Comparison of ENCODE assay signal across 16 cellular contexts in genomic region chr10:132972986-132973902, GRCh38. TPM values are rescaled to one million over a fixed set of nuclear protein-coding genes. Genes with fewer than 3 reads are reported as not detected.
DNase-seq lines count a peak whose midpoint lies in the region; ATAC-seq and TF ChIP-seq lines count a peak whose summit lies in the region.
"Had no signal": no experiment of that assay in that cellular context is flagged by ENCODE, and none has a peak within 500 bp of the region (broad histone marks: within the 10 kb centered on the region; RNA-seq: fewer than 3 reads in every experiment).

No MANE protein-coding gene starts in this region.

- in situ Hi-C loops in Panc1 (cut with HindIII; ENCODE audit: low pct_unique_long_range_greater_than_20kb, low sequenced_read_pairs), result no loop called here

- no peak overlapping the region for H3K27ac Mint-ChIP-seq in activated naive CD4-positive, alpha-beta T cell treated with anti-CD3 and anti-CD28 coated beads, Interleukin-2, amount 10 ng/mL, durations not matched to agents 7 days and 5 days
- H3K27ac Mint-ChIP-seq in stimulated activated effector memory CD8-positive, alpha-beta T cell treated with anti-CD3 and anti-CD28 coated beads, Interleukin-12 subunit alpha, Interleukin-12 subunit beta, amount 100 ng/mL, for 72 hours, result no peak overlapping the region
- H3K27ac Mint-ChIP-seq in activated CD8-positive, alpha-beta T cell treated with anti-CD3 and anti-CD28 coated beads, Interleukin-2, amount 10 ng/mL, durations not matched to agents 7 days and 5 days, result no peak overlapping the region

- no peaks in the 10 kb centered on the region for H3K4me1 Mint-ChIP-seq in activated naive CD4-positive, alpha-beta T cell treated with anti-CD3 and anti-CD28 coated beads, Interleukin-2, amount 10 ng/mL, durations not matched to agents 7 days and 5 days
- H3K4me1 Mint-ChIP-seq in stimulated activated effector memory CD8-positive, alpha-beta T cell treated with anti-CD3 and anti-CD28 coated beads, Interleukin-12 subunit alpha, Interleukin-12 subunit beta, amount 100 ng/mL, for 72 hours, result no peaks in the 10 kb centered on the region
- no peaks in the 10 kb centered on the region for H3K4me1 Mint-ChIP-seq in activated CD8-positive, alpha-beta T cell treated with anti-CD3 and anti-CD28 coated beads, Interleukin-2, amount 10 ng/mL, durations not matched to agents 7 days and 5 days (ENCODE audit: low read depth)

- H3K4me3 Mint-ChIP-seq in activated naive CD4-positive, alpha-beta T cell treated with anti-CD3 and anti-CD28 coated beads, Interleukin-2, amount 10 ng/mL, durations not matched to agents 7 days and 5 days, result no peak overlapping the region
- no peak overlapping the region for H3K4me3 Mint-ChIP-seq in stimulated activated effector memory CD8-positive, alpha-beta T cell treated with anti-CD3 and anti-CD28 coated beads, Interleukin-12 subunit alpha, Interleukin-12 subunit beta, amount 100 ng/mL, for 72 hours
- no peak overlapping the region for H3K4me3 Mint-ChIP-seq in activated CD8-positive, alpha-beta T cell treated with anti-CD3 and anti-CD28 coated beads, Interleukin-2, amount 10 ng/mL, durations not matched to agents 7 days and 5 days
- H3K4me3 Mint-ChIP-seq: H9 had no signal

- POLR2A ChIA-PET in Panc1 (lab: Charles Lee), result no interaction called here
- POLR2A ChIA-PET in activated CD8-positive, alpha-beta T cell treated with anti-CD3 and anti-CD28 coated beads, Interleukin-2, amount 10 ng/mL, durations not matched to agents 7 days and 5 days (lab: Charles Lee), result no interaction called here

- H3K4me3 ChIP-seq in Panc1 (ENCODE audit: low read depth in 2 of 2, low read length in 2 of 2) (no peak overlapping the region), WERI-Rb-1 (ENCODE audit: low read depth, low read length) (no peak overlapping the region)

- H3K9me3 ChIP-seq in Panc1 (ENCODE audit: control insufficient read depth, insufficient read depth, low read depth, low read length), result peaks cover 9% of the 10 kb centered on the region; the same call in 1 of the 2 replicates
- H3K9me3 ChIP-seq in WERI-Rb-1 (ENCODE audit: severe bottlenecking), result no peaks in the 10 kb centered on the region

- BruUV-seq in Panc1 (replicated peaks; lab: Mats Ljungman, UMichigan), result no TSS peak

- DNase-seq in activated naive CD4-positive, alpha-beta T cell treated with anti-CD3 and anti-CD28 coated beads, Interleukin-2, amount 10 ng/mL, durations not matched to agents 7 days and 5 days, result peak; percentile 11
- no peak for DNase-seq in activated naive CD4-positive, alpha-beta T cell treated with Interleukin-2 at 50 U/mL for 16 hours
- no peak for DNase-seq in Panc1 (ENCODE audit: low read depth, low spot score)
- peak; percentile 81 for DNase-seq in mesenteric fat pad (ENCODE audit: low spot score)
- DNase-seq in stimulated activated effector memory CD8-positive, alpha-beta T cell treated with anti-CD3 and anti-CD28 coated beads, Interleukin-12 subunit alpha, Interleukin-12 subunit beta, amount 100 ng/mL, for 72 hours (ENCODE audit: low spot score in 2 of 2), result no peak
- DNase-seq in ureter (ENCODE audit: low spot score), result no peak
- no peak for DNase-seq in activated CD8-positive, alpha-beta T cell treated with anti-CD3 and anti-CD28 coated beads, Interleukin-2, amount 10 ng/mL, durations not matched to agents 7 days and 5 days
- DNase-seq in WERI-Rb-1, result no peak
- DNase-seq: EL, H9, Kasumi-1, MV-4-11, NCI-H1417 treated with DMSO at 0.1 percent for 48 hours, NCI-H2029, NCI-H510A treated with DMSO at 0.1 percent for 48 hours had no signal

- CTCF ChIA-PET in activated naive CD4-positive, alpha-beta T cell treated with anti-CD3 and anti-CD28 coated beads, Interleukin-2, amount 10 ng/mL, durations not matched to agents 7 days and 5 days (lab: Charles Lee), result no interaction called here
- CTCF ChIA-PET in Panc1 (lab: Charles Lee), result no interaction called here
- CTCF ChIA-PET in activated CD8-positive, alpha-beta T cell treated with anti-CD3 and anti-CD28 coated beads, Interleukin-2, amount 10 ng/mL, durations not matched to agents 7 days and 5 days (lab: Charles Lee), result no interaction called here

- TF ChIP-seq CTCF in Panc1 (IDR thresholded peaks at IDR 0.05) (no peak), WERI-Rb-1 (IDR thresholded peaks at IDR 0.05; ENCODE audit: low read depth, low read length) (no peak)

- H3K9me3 Mint-ChIP-seq in activated naive CD4-positive, alpha-beta T cell treated with anti-CD3 and anti-CD28 coated beads, Interleukin-2, amount 10 ng/mL, durations not matched to agents 7 days and 5 days, result no peaks in the 10 kb centered on the region
- no peaks in the 10 kb centered on the region for H3K9me3 Mint-ChIP-seq in stimulated activated effector memory CD8-positive, alpha-beta T cell treated with anti-CD3 and anti-CD28 coated beads, Interleukin-12 subunit alpha, Interleukin-12 subunit beta, amount 100 ng/mL, for 72 hours
- H3K9me3 Mint-ChIP-seq in activated CD8-positive, alpha-beta T cell treated with anti-CD3 and anti-CD28 coated beads, Interleukin-2, amount 10 ng/mL, durations not matched to agents 7 days and 5 days (ENCODE audit: insufficient read depth), result no peaks in the 10 kb centered on the region

- 0 out of 2 replicates have a peak, but pooled peaks have one; percentile 31 for ATAC-seq in Panc1
- peak; percentile 9 for ATAC-seq in stimulated activated effector memory CD8-positive, alpha-beta T cell treated with anti-CD3 and anti-CD28 coated beads, Interleukin-12 subunit alpha, Interleukin-12 subunit beta, amount 100 ng/mL, for 72 hours
- no peak for ATAC-seq in activated CD8-positive, alpha-beta T cell treated with anti-CD3 and anti-CD28 coated beads, Interleukin-2, amount 10 ng/mL, durations not matched to agents 7 days and 5 days

- H3K27ac ChIP-seq in Panc1 (ENCODE audit: low read length) (no peak overlapping the region), WERI-Rb-1 (no peak overlapping the region)
- H3K27ac ChIP-seq: C4-2B had no signal

- peaks cover 5% of the 10 kb centered on the region; the same call in 1 of the 2 replicates for H3K4me1 ChIP-seq in Panc1 (ENCODE audit: control insufficient read depth, insufficient read depth, low read length)

- intact Hi-C loops in Panc1 (cut with micrococcal nuclease; ENCODE audit: unreplicated experiment), result no loop called here

- H3K27me3 Mint-ChIP-seq in activated naive CD4-positive, alpha-beta T cell treated with anti-CD3 and anti-CD28 coated beads, Interleukin-2, amount 10 ng/mL, durations not matched to agents 7 days and 5 days, result peaks cover 26% of the 10 kb centered on the region
- H3K27me3 Mint-ChIP-seq in activated CD8-positive, alpha-beta T cell treated with anti-CD3 and anti-CD28 coated beads, Interleukin-2, amount 10 ng/mL, durations not matched to agents 7 days and 5 days (ENCODE audit: low read depth), result peaks cover 2% of the 10 kb centered on the region

- H3K36me3 ChIP-seq in Panc1 (ENCODE audit: control insufficient read depth, insufficient read depth, low read length) (no peaks in the 10 kb centered on the region), WERI-Rb-1 (no peaks in the 10 kb centered on the region)

- H3K36me3 Mint-ChIP-seq in activated naive CD4-positive, alpha-beta T cell treated with anti-CD3 and anti-CD28 coated beads, Interleukin-2, amount 10 ng/mL, durations not matched to agents 7 days and 5 days, result no peaks in the 10 kb centered on the region
- no peaks in the 10 kb centered on the region for H3K36me3 Mint-ChIP-seq in stimulated activated effector memory CD8-positive, alpha-beta T cell treated with anti-CD3 and anti-CD28 coated beads, Interleukin-12 subunit alpha, Interleukin-12 subunit beta, amount 100 ng/mL, for 72 hours
- no peaks in the 10 kb centered on the region for H3K36me3 Mint-ChIP-seq in activated CD8-positive, alpha-beta T cell treated with anti-CD3 and anti-CD28 coated beads, Interleukin-2, amount 10 ng/mL, durations not matched to agents 7 days and 5 days (ENCODE audit: low read depth)

- H3K27me3 ChIP-seq in Panc1 (ENCODE audit: control insufficient read depth, insufficient read depth, low read length), result peaks cover 19% of the 10 kb centered on the region
- H3K27me3 ChIP-seq in WERI-Rb-1 (ENCODE audit: insufficient read depth, low read depth, severe bottlenecking), result no peaks in the 10 kb centered on the region

RNA-seq across cellular contexts. Expression of gene CFAP46, which starts 30.9 kb away (rescaled TPM):
- total RNA-seq in Panc1 (2021; ENCODE audit: unreplicated experiment) (1.6 TPM), mesenteric fat pad (not detected), ureter (1.7 TPM)
- 1.4 TPM for polyA plus RNA-seq in Panc1 (2012; ENCODE audit: insufficient read length)
- not detected for total RNA-seq in activated CD8-positive, alpha-beta T cell treated with anti-CD3 and anti-CD28 coated beads, Interleukin-2, amount 10 ng/mL, durations not matched to agents 7 days and 5 days

Comparison
In these comparisons a context has a peak if more than half of its experiments do, and no peak if none do; other contexts are left out.
1. DNase-seq: peak in activated naive CD4-positive, alpha-beta T cell treated with anti-CD3 and anti-CD28 coated beads, Interleukin-2, amount 10 ng/mL, durations not matched to agents 7 days and 5 days (single experiment) and mesenteric fat pad (single experiment); none in activated naive CD4-positive, alpha-beta T cell treated with Interleukin-2 at 50 U/mL for 16 hours (single experiment), Panc1 (single experiment), stimulated activated effector memory CD8-positive, alpha-beta T cell treated with anti-CD3 and anti-CD28 coated beads, Interleukin-12 subunit alpha, Interleukin-12 subunit beta, amount 100 ng/mL, for 72 hours (0 of 2), ureter (single experiment), activated CD8-positive, alpha-beta T cell treated with anti-CD3 and anti-CD28 coated beads, Interleukin-2, amount 10 ng/mL, durations not matched to agents 7 days and 5 days (single experiment) and WERI-Rb-1 (single experiment).